In the genomic region with DNA sequence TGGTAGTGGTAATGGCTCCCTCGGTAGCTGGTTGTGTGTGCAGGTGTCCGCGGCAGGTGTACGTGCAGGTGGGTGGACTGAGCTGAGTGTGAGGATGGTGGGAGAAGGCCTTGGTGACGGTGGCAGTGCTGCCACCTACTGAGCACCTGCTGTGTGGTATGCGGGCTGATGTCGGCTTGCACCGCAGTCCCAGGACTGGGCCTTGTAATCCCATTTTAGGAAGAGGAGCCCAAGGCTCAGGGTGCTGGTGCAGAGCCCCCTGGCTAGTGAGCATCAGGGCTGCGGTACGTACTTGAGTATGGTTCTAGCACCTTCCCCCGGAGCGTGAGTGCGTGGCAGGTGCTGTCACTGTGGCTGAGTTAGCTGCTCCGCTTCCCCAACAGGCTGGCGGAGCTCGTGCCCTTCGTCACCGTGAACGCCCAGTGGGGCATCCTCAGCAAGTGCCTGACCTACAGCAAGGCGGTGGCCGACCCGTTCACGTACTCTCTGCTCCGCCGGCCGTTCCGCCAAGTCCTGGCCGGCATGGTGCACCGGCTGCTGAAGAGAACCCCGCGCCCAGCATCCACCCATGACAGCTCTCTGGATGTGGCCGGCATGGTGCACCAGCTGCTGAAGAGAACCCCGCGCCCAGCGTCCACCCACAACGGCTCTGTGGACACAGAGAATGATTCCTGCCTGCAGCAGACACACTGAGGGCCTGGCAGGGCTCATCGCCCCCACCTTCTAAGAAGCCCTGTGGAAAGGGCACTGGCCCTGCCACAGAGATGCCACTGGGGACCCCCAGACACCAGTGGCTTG, we compare ENCODE assay signal across 14 cellular contexts. TPM values are rescaled to one million over a fixed set of nuclear protein-coding genes. Genes with fewer than 3 reads are reported as not detected.
DNase-seq lines count a peak whose midpoint lies in the region; ATAC-seq and TF ChIP-seq lines count a peak whose summit lies in the region.
"Had no signal": no experiment of that assay in that cellular context is flagged by ENCODE, and none has a peak within 500 bp of the region (broad histone marks: within the 10 kb centered on the region; RNA-seq: fewer than 3 reads in every experiment).

No MANE protein-coding gene starts in this region.

- TF ChIP-seq CTCF in MCF 10A (IDR thresholded peaks at IDR 0.05; ENCODE audit: unreplicated experiment) (peak; percentile 26), breast epithelium (IDR thresholded peaks at IDR 0.05) (no peak), glutamatergic neuron (IDR thresholded peaks at IDR 0.05; ENCODE audit: partially characterized antibody, unreplicated experiment) (no peak), upper lobe of left lung (IDR thresholded peaks at IDR 0.05) (no peak)

- no TSS peak for BruUV-seq in MCF 10A (replicated peaks; lab: Mats Ljungman, UMichigan)

- H3K4me3 ChIP-seq in breast epithelium (no peak overlapping the region), upper lobe of left lung (no peak overlapping the region)
- H3K4me3 ChIP-seq: left lung had no signal

- H3K36me3 Mint-ChIP-seq in MCF 10A (ENCODE audit: insufficient read depth, unreplicated experiment) (no peaks in the 10 kb centered on the region), glutamatergic neuron (ENCODE audit: unreplicated experiment) (no peaks in the 10 kb centered on the region)

- H3K36me3 ChIP-seq in breast epithelium (no peaks in the 10 kb centered on the region), upper lobe of left lung (no peaks in the 10 kb centered on the region)
- H3K36me3 ChIP-seq: left lung had no signal

- H3K4me1 ChIP-seq in breast epithelium (no peaks in the 10 kb centered on the region), upper lobe of left lung (no peaks in the 10 kb centered on the region)
- H3K4me1 ChIP-seq: left lung had no signal

- H3K27me3 Mint-ChIP-seq in MCF 10A (ENCODE audit: insufficient read depth, unreplicated experiment) (peaks cover 55% of the 10 kb centered on the region), glutamatergic neuron (ENCODE audit: unreplicated experiment) (peaks cover 14% of the 10 kb centered on the region)

- H3K27me3 ChIP-seq in breast epithelium: peaks cover 0 to 26% of the 10 kb centered on the region in 2 donors
- H3K27me3 ChIP-seq in upper lobe of left lung: peaks cover 0 to 7% (median 0%) of the 10 kb centered on the region in 4 donors

- ATAC-seq in upper lobe of left lung (ENCODE audit: low FRiP score in 2 of 2): no peak
- ATAC-seq: activated CD4-positive, alpha-beta T cell treated with anti-CD3 and anti-CD28 coated beads for 36 hours; left lung had no signal

- no peaks in the 10 kb centered on the region for H3K9me3 ChIP-seq in breast epithelium
- no peaks in the 10 kb centered on the region for H3K9me3 ChIP-seq in upper lobe of left lung
- H3K9me3 ChIP-seq: left lung had no signal

- no peak for TF ChIP-seq POLR2A in breast epithelium (IDR thresholded peaks at IDR 0.05)
- TF ChIP-seq POLR2A in upper lobe of left lung (IDR thresholded peaks at IDR 0.05): no peak

- 76% methylated on average over 22 of the region's 37 CpGs; no CpG with 5 or more reads in 1 of the 2 donors for WGBS in upper lobe of left lung, 2 donors

- DNase-seq in MCF 10A (ENCODE audit: unreplicated experiment) (no peak), breast epithelium (ENCODE audit: low spot score in 2 of 2) (no peak), NCI-H526 treated with DMSO at 0.1 percent for 48 hours (lab: John Stamatoyannopoulos, UW) (peak; percentile 13), glutamatergic neuron (peak; percentile 9), upper lobe of left lung (peak; percentile 18 to 71), CD1c-positive myeloid dendritic cell (ENCODE audit: extremely low spot score) (no peak), A172 (ENCODE audit: low spot score) (no peak)
- no peak for DNase-seq in activated CD4-positive, alpha-beta T cell treated with anti-CD3 and anti-CD28 coated beads for 1 hour
- DNase-seq: activated CD4-positive, alpha-beta T cell treated with anti-CD3 and anti-CD28 coated beads for 36 hours; EL; stimulated activated CD8-positive, alpha-beta memory T cell treated with anti-CD3 and anti-CD28 coated beads, Interleukin-4, amount 100 ng/mL, for 48 hours had no signal

- POLR2A ChIA-PET in MCF 10A (lab: Yijun Ruan, JAX): no interaction called here

- H3K27ac Mint-ChIP-seq in MCF 10A (ENCODE audit: low read depth, unreplicated experiment): no peak overlapping the region
- H3K27ac Mint-ChIP-seq in glutamatergic neuron (ENCODE audit: unreplicated experiment): no peak overlapping the region
- H3K27ac Mint-ChIP-seq: activated CD4-positive, alpha-beta T cell treated with anti-CD3 and anti-CD28 coated beads for 36 hours had no signal

- CTCF ChIA-PET in MCF 10A (lab: Yijun Ruan, JAX): interaction anchor here (0.6 to 1.4 kb wide), 5 partner anchors 19 to 179 kb away, joined by 3 to 4 read pairs (median 3); no protein-coding TSS in a partner anchor

- H3K27ac ChIP-seq in breast epithelium (no peak overlapping the region), upper lobe of left lung (no peak overlapping the region)
- H3K27ac ChIP-seq: left lung had no signal

- TF ChIP-seq EP300 in upper lobe of left lung (IDR thresholded peaks at IDR 0.05): no peak

- H3K4me3 Mint-ChIP-seq in MCF 10A (ENCODE audit: unreplicated experiment): no peak overlapping the region
- no peak overlapping the region for H3K4me3 Mint-ChIP-seq in glutamatergic neuron (ENCODE audit: unreplicated experiment)
- H3K4me3 Mint-ChIP-seq: activated CD4-positive, alpha-beta T cell treated with anti-CD3 and anti-CD28 coated beads for 36 hours had no signal

- H3K9me3 Mint-ChIP-seq in MCF 10A (ENCODE audit: unreplicated experiment) (no peaks in the 10 kb centered on the region), glutamatergic neuron (ENCODE audit: unreplicated experiment) (peaks cover 3% of the 10 kb centered on the region)

- H3K4me1 Mint-ChIP-seq in MCF 10A (ENCODE audit: insufficient read depth, unreplicated experiment): no peaks in the 10 kb centered on the region
- peaks cover 20% of the 10 kb centered on the region for H3K4me1 Mint-ChIP-seq in glutamatergic neuron (ENCODE audit: low read depth, unreplicated experiment)
- H3K4me1 Mint-ChIP-seq: activated CD4-positive, alpha-beta T cell treated with anti-CD3 and anti-CD28 coated beads for 36 hours had no signal

- intact Hi-C loops in MCF 10A (cut with micrococcal nuclease): loop anchor here (5.0 kb wide), 1 partner anchor 50 kb away; no protein-coding TSS in a partner anchor
- intact Hi-C loops in breast epithelium (cut with DNase I; ENCODE audit: low total_unique reads): loop anchor here (5.0 kb wide), 1 partner anchor 115 kb away; no protein-coding TSS in a partner anchor

RNA-seq across cellular contexts. Expression of a gene that starts 5.7 kb away (rescaled TPM):
- total RNA-seq in MCF 10A (2022) (not detected in 2 replicates), breast epithelium (10 to 100 TPM in 1 of 3 donors, 1 to 10 TPM in 2; 2.9 to 13.4 (median 7.5) TPM), glutamatergic neuron (ENCODE audit: unreplicated experiment) (0.27 TPM), upper lobe of left lung (1 to 10 TPM in 2 of 6 donors, under 1 TPM in 2, not detected in 2; 0.78 to 8.6 (median 1.2) TPM)
- total RNA-seq in A172 (2014; rRNA removed; shearing (Covaris generic)): 3.1 TPM in 2 replicates
- total RNA-seq: activated CD4-positive, alpha-beta T cell treated with anti-CD3 and anti-CD28 coated beads for 36 hours had no signal

RNA-seq across cellular contexts. Expression of a gene that starts 6.7 kb away (rescaled TPM):
- not detected in 2 replicates for total RNA-seq in MCF 10A (2022)
- under 1 TPM in 2 of 3 donors, not detected in 1; 0.15 to 0.33 TPM for total RNA-seq in breast epithelium
- total RNA-seq in glutamatergic neuron (ENCODE audit: unreplicated experiment): 0.17 TPM
- total RNA-seq in upper lobe of left lung: under 1 TPM in 2 of 6 donors, not detected in 4; 0.03 to 0.07 TPM
- total RNA-seq in A172 (2014; rRNA removed; shearing (Covaris generic)): 0.12 and 0.59 TPM in 2 replicates
- total RNA-seq: activated CD4-positive, alpha-beta T cell treated with anti-CD3 and anti-CD28 coated beads for 36 hours; glomerular endothelial cell; NCI-H460 had no signal

Comparison
In these comparisons a context has a peak if more than half of its experiments do, and no peak if none do; other contexts are left out.
1. DNase-seq: peak in NCI-H526 treated with DMSO at 0.1 percent for 48 hours (single experiment), glutamatergic neuron (single experiment) and upper lobe of left lung (2 of 2); none in MCF 10A (single experiment), breast epithelium (0 of 2), CD1c-positive myeloid dendritic cell (single experiment), A172 (single experiment) and activated CD4-positive, alpha-beta T cell treated with anti-CD3 and anti-CD28 coated beads for 1 hour (single experiment).